1 cellular context compared by ENCODE assay signal in the genomic region with DNA sequence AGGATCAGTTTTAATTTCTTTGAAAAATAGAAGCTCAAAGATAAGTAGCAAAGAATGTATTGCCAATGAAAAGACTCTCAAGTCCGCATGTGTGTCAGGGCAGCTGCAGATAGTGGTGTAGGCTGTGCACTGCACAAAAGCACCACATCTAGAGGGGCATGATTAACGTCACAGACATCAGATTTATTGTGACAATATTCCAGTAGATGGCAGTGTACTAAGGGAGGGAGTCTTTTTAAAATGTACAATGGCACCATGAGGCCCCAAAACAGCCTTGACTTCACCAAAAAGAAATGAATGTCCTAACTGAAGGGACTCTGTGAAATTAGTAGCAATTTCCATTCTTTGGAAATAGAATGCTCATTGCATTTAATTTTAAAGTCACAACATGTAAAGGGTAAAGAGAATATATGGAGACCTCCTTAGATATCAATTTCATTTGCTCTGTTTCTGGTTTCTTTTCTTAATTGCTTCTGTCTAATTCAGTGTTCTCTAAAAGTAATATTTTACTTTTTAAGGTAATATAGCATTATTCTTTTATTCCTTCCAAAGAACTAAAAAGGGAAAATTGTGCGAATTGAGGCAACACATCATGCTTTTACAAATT.
TF ChIP-seq lines count a peak whose summit lies in the region.

No MANE protein-coding gene starts in this region.

TF ChIP-seq in H1, 55 proteins besides CTCF, POLR2A, EP300 and RAD21 (continued from another document):
- TF ChIP-seq, protein P1, sequence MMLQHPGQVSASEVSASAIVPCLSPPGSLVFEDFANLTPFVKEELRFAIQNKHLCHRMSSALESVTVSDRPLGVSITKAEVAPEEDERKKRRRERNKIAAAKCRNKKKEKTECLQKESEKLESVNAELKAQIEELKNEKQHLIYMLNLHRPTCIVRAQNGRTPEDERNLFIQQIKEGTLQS (IDR thresholded peaks at IDR 0.05; ENCODE audit: insufficient read depth, low read depth, low read length), result no peak
- TF ChIP-seq HDAC2 (IDR thresholded peaks at IDR 0.05; ENCODE audit: borderline replicate concordance in 1 of 2, low read depth in 2 of 2, low read length in 2 of 2) (no peak), CEBPB (IDR thresholded peaks at IDR 0.05; ENCODE audit: low read depth, low read length) (no peak), KDM4A (IDR thresholded peaks at IDR 0.05; ENCODE audit: low read depth, low read length, severe bottlenecking) (no peak), SRF (IDR thresholded peaks at IDR 0.05; ENCODE audit: low read depth, low read length) (no peak), BCL11A (IDR thresholded peaks at IDR 0.05; ENCODE audit: low read depth in 2 of 2, low read length in 2 of 2) (no peak), POLR2AphosphoS5 (IDR thresholded peaks at IDR 0.05; ENCODE audit: low read depth, low read length) (no peak)
- TF ChIP-seq, protein P2, sequence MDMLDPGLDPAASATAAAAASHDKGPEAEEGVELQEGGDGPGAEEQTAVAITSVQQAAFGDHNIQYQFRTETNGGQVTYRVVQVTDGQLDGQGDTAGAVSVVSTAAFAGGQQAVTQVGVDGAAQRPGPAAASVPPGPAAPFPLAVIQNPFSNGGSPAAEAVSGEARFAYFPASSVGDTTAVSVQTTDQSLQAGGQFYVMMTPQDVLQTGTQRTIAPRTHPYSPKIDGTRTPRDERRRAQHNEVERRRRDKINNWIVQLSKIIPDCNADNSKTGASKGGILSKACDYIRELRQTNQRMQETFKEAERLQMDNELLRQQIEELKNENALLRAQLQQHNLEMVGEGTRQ (IDR thresholded peaks at IDR 0.05; ENCODE audit: low read length), result no peak
